Comparison of ENCODE assay signal across 9 cellular contexts in genomic region chr2:85935746-85936208, GRCh38.
DNase-seq lines count a peak whose midpoint lies in the region; TF ChIP-seq lines count a peak whose summit lies in the region.
"Had no signal": no experiment of that assay in that cellular context is flagged by ENCODE, and none has a peak within 500 bp of the region (broad histone marks: within the 10 kb centered on the region; RNA-seq: fewer than 3 reads in every experiment).

No MANE protein-coding gene starts in this region.

- H3K9ac ChIP-seq in HUES48 (ENCODE audit: low read depth, low read length), result no peak overlapping the region; the same call in 1 of the 2 replicates

- CTCF ChIA-PET in GM10248 (lab: Yijun Ruan, JAX), result interaction anchor here (1.2 kb wide), 1 partner anchor 9 kb away, joined by 5 read pairs; no protein-coding TSS in a partner anchor

- TF ChIP-seq CTCF in GM10248 (IDR thresholded peaks at IDR 0.05; ENCODE audit: control extremely low read depth, extremely low read depth, low read depth, missing control alignments), result no peak

- peak overlapping the region; percentile 24; the same call in 1 of the 2 replicates for H3K4me3 ChIP-seq in HUES48 (ENCODE audit: low read depth, low read length)

- no peaks in the 10 kb centered on the region for H3K9me3 ChIP-seq in HUES48 (ENCODE audit: control insufficient read depth, insufficient read depth, low read length)

- peak overlapping the region; percentile 85 for H3K27ac ChIP-seq in HUES48 (ENCODE audit: low read depth, low read length)

- peaks cover 15% of the 10 kb centered on the region for H3K4me1 ChIP-seq in HUES48 (ENCODE audit: control insufficient read depth, insufficient read depth, low read length)

- H3K27me3 ChIP-seq in HUES48 (ENCODE audit: control insufficient read depth, insufficient read depth, low read length), result no peaks in the 10 kb centered on the region

- no peaks in the 10 kb centered on the region for H3K36me3 ChIP-seq in HUES48 (ENCODE audit: control insufficient read depth, insufficient read depth, low read length)

- peak; percentile 44 for DNase-seq in 8988T
- DNase-seq in amniotic stem cell (lab: John Stamatoyannopoulos, UW), result peak; percentile 13
- peak; percentile 91 for DNase-seq in islet precursor cell
- DNase-seq in stimulated activated CD4-positive, alpha-beta T cell treated with anti-CD3 and anti-CD28 coated beads, Interleukin-4, amount 100 ng/mL, for 24 hours, result no peak
- DNase-seq in NCI-H128 (lab: John Stamatoyannopoulos, UW; ENCODE audit: unreplicated experiment), result no peak
- DNase-seq in GM10248 (ENCODE audit: extremely low spot score), result no peak
- no peak for DNase-seq in hippocampal formation (lab: John Stamatoyannopoulos, UW)
- DNase-seq: NCI-H2029 treated with DMSO at 0.1 percent for 48 hours had no signal

- POLR2A ChIA-PET in GM10248 (lab: Yijun Ruan, JAX), result no interaction called here

Comparison
In these comparisons a context has a peak if more than half of its experiments do, and no peak if none do; other contexts are left out.
1. DNase-seq: peak in 8988T (single experiment), amniotic stem cell (single experiment) and islet precursor cell (single experiment); none in stimulated activated CD4-positive, alpha-beta T cell treated with anti-CD3 and anti-CD28 coated beads, Interleukin-4, amount 100 ng/mL, for 24 hours (single experiment), NCI-H128 (single experiment), GM10248 (single experiment) and hippocampal formation (0 of 2).